29 cellular contexts compared by ENCODE assay signal in the genomic region with DNA sequence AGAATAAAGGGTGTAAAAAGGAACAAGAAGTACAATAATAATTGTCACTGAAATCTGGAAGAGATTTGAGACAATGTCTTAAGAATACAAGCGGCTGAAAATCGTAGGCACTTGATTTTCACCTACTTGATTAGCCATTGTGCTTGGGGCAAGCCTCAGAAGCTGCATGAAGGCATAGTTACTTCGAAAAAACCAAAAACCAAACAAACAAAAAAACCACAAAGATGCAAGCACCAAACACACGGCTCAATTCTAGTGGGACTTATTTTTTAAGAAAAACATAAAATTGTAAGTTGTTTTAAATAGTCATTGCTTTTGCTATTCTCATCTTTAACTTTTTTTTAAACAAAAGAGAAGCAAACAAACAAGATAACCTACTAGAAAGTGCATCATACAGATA.
"Had no signal": no experiment of that assay in that cellular context is flagged by ENCODE, and none has a peak within 500 bp of the region (broad histone marks: within the 10 kb centered on the region; RNA-seq: fewer than 3 reads in every experiment).

No MANE protein-coding gene starts in this region.

- H3K27me3 Mint-ChIP-seq: brain had no signal

- H3K27ac Mint-ChIP-seq: activated CD4-positive, alpha-beta memory T cell treated with anti-CD3 and anti-CD28 coated beads, Interleukin-2, amount 10 ng/mL, durations not matched to agents 7 days and 5 days; activated CD4-positive, alpha-beta T cell treated with anti-CD3 and anti-CD28 coated beads, Interleukin-2, amount 10 ng/mL, durations not matched to agents 7 days and 5 days; activated naive CD4-positive, alpha-beta T cell treated with anti-CD3 and anti-CD28 coated beads for 36 hours; activated naive CD4-positive, alpha-beta T cell treated with anti-CD3 and anti-CD28 coated beads, Interleukin-2, amount 50 U/mL, for 24 hours; activated naive CD8-positive, alpha-beta T cell treated with anti-CD3 and anti-CD28 coated beads for 36 hours; activated naive CD8-positive, alpha-beta T cell treated with anti-CD3 and anti-CD28 coated beads, Interleukin-2, amount 50 U/mL, for 24 hours; activated T-helper 1 cell treated with anti-CD3 and anti-CD28 coated beads, Interleukin-12 subunit alpha, Interleukin-12 subunit beta, Interleukin-2, Interleukin-4 antibody, amounts not matched to agents 30 ng/mL and 10 ng/mL and 1 ng/mL, durations not matched to agents 14 hours and 24 hours and 36 hours; activated T-helper 2 cell treated with anti-CD3 and anti-CD28 coated beads, Interferon-gamma antibody, Interleukin-2, Interleukin-4, amounts not matched to agents 10 μg/mL and 5 μg/mL and 100 μg/mL, durations not matched to agents 14 hours and 24 hours and 36 hours; brain had no signal

- H3K4me1 Mint-ChIP-seq: activated CD4-positive, alpha-beta memory T cell treated with anti-CD3 and anti-CD28 coated beads, Interleukin-2, amount 10 ng/mL, durations not matched to agents 7 days and 5 days; activated CD4-positive, alpha-beta T cell treated with anti-CD3 and anti-CD28 coated beads, Interleukin-2, amount 10 ng/mL, durations not matched to agents 7 days and 5 days; activated naive CD4-positive, alpha-beta T cell treated with anti-CD3 and anti-CD28 coated beads, Interleukin-2, amount 50 U/mL, for 24 hours; activated naive CD8-positive, alpha-beta T cell treated with anti-CD3 and anti-CD28 coated beads for 36 hours; activated naive CD8-positive, alpha-beta T cell treated with anti-CD3 and anti-CD28 coated beads, Interleukin-2, amount 50 U/mL, for 24 hours; brain had no signal

- H3K4me2 ChIP-seq: hepatocyte had no signal

- H2AFZ ChIP-seq: hepatocyte had no signal

- H3K36me3 ChIP-seq: ascending aorta, breast epithelium, cardiac muscle cell, colonic mucosa, esophagus squamous epithelium, gastrocnemius medialis, heart right ventricle had no signal

- H3K4me3 Mint-ChIP-seq: activated CD4-positive, alpha-beta memory T cell treated with anti-CD3 and anti-CD28 coated beads, Interleukin-2, amount 10 ng/mL, durations not matched to agents 7 days and 5 days; activated CD4-positive, alpha-beta T cell treated with anti-CD3 and anti-CD28 coated beads, Interleukin-2, amount 10 ng/mL, durations not matched to agents 7 days and 5 days; activated naive CD4-positive, alpha-beta T cell treated with anti-CD3 and anti-CD28 coated beads for 36 hours; activated naive CD4-positive, alpha-beta T cell treated with anti-CD3 and anti-CD28 coated beads, Interleukin-2, amount 50 U/mL, for 24 hours; activated naive CD8-positive, alpha-beta T cell treated with anti-CD3 and anti-CD28 coated beads for 36 hours; activated naive CD8-positive, alpha-beta T cell treated with anti-CD3 and anti-CD28 coated beads, Interleukin-2, amount 50 U/mL, for 24 hours; activated T-helper 1 cell treated with anti-CD3 and anti-CD28 coated beads, Interleukin-12 subunit alpha, Interleukin-12 subunit beta, Interleukin-2, Interleukin-4 antibody, amounts not matched to agents 30 ng/mL and 10 ng/mL and 1 ng/mL, durations not matched to agents 14 hours and 24 hours and 36 hours; brain had no signal

- DNase-seq: activated CD4-positive, alpha-beta memory T cell treated with anti-CD3 and anti-CD28 coated beads, Interleukin-2, amount 10 ng/mL, durations not matched to agents 7 days and 5 days; activated CD4-positive, alpha-beta T cell treated with anti-CD3 and anti-CD28 coated beads for 1 hour; activated CD4-positive, alpha-beta T cell treated with anti-CD3 and anti-CD28 coated beads for 4 hours; activated CD4-positive, alpha-beta T cell treated with anti-CD3 and anti-CD28 coated beads, Interleukin-2, amount 10 ng/mL, durations not matched to agents 7 days and 5 days; activated CD4-positive, alpha-beta T cell treated with anti-CD3 and anti-CD28 coated beads, Interleukin-2, amount 50 U/mL, for 4 hours; activated CD8-positive, alpha-beta memory T cell treated with anti-CD3 and anti-CD28 coated beads for 24 hours; activated effector memory CD4-positive, alpha-beta T cell treated with anti-CD3 and anti-CD28 coated beads, Interleukin-2, amount 50 U/mL, for 16 hours; activated naive CD4-positive, alpha-beta T cell treated with anti-CD3 and anti-CD28 coated beads for 36 hours; activated naive CD8-positive, alpha-beta T cell treated with anti-CD3 and anti-CD28 coated beads for 36 hours; activated naive CD8-positive, alpha-beta T cell treated with anti-CD3 and anti-CD28 coated beads, Interleukin-2, amount 50 U/mL, for 24 hours; activated T-cell treated with anti-CD3 and anti-CD28 coated beads, Interleukin-2, amount 50 U/mL, for 48 hours; central memory CD4-positive, alpha-beta T cell; cerebellar nuclear complex; colonic mucosa; effector CD8-positive, alpha-beta T cell; esophagus squamous epithelium; foreskin keratinocyte; gastrocnemius medialis; heart right ventricle; T-helper 2 cell had no signal

- H3K4me1 ChIP-seq: breast epithelium, colonic mucosa, esophagus squamous epithelium, foreskin keratinocyte, gastrocnemius medialis had no signal

- H3K9me3 Mint-ChIP-seq: activated CD4-positive, alpha-beta memory T cell treated with anti-CD3 and anti-CD28 coated beads, Interleukin-2, amount 10 ng/mL, durations not matched to agents 7 days and 5 days; activated CD4-positive, alpha-beta T cell treated with anti-CD3 and anti-CD28 coated beads, Interleukin-2, amount 10 ng/mL, durations not matched to agents 7 days and 5 days; activated naive CD4-positive, alpha-beta T cell treated with anti-CD3 and anti-CD28 coated beads for 36 hours; activated naive CD4-positive, alpha-beta T cell treated with anti-CD3 and anti-CD28 coated beads, Interleukin-2, amount 50 U/mL, for 24 hours; activated naive CD8-positive, alpha-beta T cell treated with anti-CD3 and anti-CD28 coated beads, Interleukin-2, amount 50 U/mL, for 24 hours; activated T-helper 1 cell treated with anti-CD3 and anti-CD28 coated beads, Interleukin-12 subunit alpha, Interleukin-12 subunit beta, Interleukin-2, Interleukin-4 antibody, amounts not matched to agents 30 ng/mL and 10 ng/mL and 1 ng/mL, durations not matched to agents 14 hours and 24 hours and 36 hours; activated T-helper 2 cell treated with anti-CD3 and anti-CD28 coated beads, Interferon-gamma antibody, Interleukin-2, Interleukin-4, amounts not matched to agents 10 μg/mL and 5 μg/mL and 100 μg/mL, durations not matched to agents 14 hours and 24 hours and 36 hours had no signal

- H3K27ac ChIP-seq: ascending aorta, breast epithelium, cardiac muscle cell, colonic mucosa, epithelial cell of prostate, esophagus squamous epithelium, foreskin keratinocyte, gastrocnemius medialis, heart right ventricle, hepatocyte had no signal

- H3K4me3 ChIP-seq: ascending aorta, breast epithelium, cardiac muscle cell, colonic mucosa, esophagus squamous epithelium, gastrocnemius medialis, heart right ventricle, hepatocyte had no signal

- H3K79me2 ChIP-seq: hepatocyte had no signal

- H3K36me3 Mint-ChIP-seq: activated naive CD4-positive, alpha-beta T cell treated with anti-CD3 and anti-CD28 coated beads, Interleukin-2, amount 50 U/mL, for 24 hours; activated naive CD8-positive, alpha-beta T cell treated with anti-CD3 and anti-CD28 coated beads for 36 hours; brain had no signal

- H3K27me3 ChIP-seq: ascending aorta, breast epithelium, colonic mucosa, esophagus squamous epithelium, gastrocnemius medialis, hepatocyte had no signal

- H3K9me3 ChIP-seq: ascending aorta, breast epithelium, colonic mucosa, esophagus squamous epithelium, gastrocnemius medialis had no signal
